17 cellular contexts compared by ENCODE assay signal in the genomic region with DNA sequence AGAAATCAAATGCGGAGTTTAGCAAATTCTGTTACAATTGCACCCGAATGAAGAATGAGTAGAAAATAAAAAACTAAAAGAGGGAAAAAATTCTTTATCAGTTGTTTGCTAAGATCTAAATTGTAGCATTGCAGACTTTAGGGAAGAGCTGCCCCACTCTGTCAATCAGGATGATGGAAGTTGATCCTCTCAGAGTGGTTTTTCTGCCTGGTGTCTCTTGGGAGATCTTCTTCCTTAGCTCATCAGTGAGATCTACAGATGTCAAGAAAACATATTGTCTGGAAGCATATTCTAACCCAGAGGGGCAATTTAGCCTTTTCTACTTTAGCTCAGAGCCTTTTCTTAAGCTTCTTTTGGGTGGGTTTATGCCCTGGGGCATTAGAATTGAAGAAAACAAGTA.
"Had no signal": no experiment of that assay in that cellular context is flagged by ENCODE, and none has a peak within 500 bp of the region (broad histone marks: within the 10 kb centered on the region; RNA-seq: fewer than 3 reads in every experiment).

No MANE protein-coding gene starts in this region.

- H3K36me3 ChIP-seq: esophagus squamous epithelium, gastroesophageal sphincter, right atrium auricular region, sigmoid colon, tibial nerve, upper lobe of right lung, vagina had no signal

- DNase-seq: esophagus squamous epithelium; foreskin fibroblast; kidney glomerular epithelial cell; mesendoderm; naive B cell; sigmoid colon; stimulated activated CD4-positive, alpha-beta T cell treated with anti-CD3 and anti-CD28 coated beads, Interleukin-2, amount 100 ng/mL, for 24 hours; stimulated activated CD4-positive, alpha-beta T cell treated with anti-CD3 and anti-CD28 coated beads, Interleukin-4, amount 100 ng/mL, for 4 hours; stimulated activated naive B cell treated with anti-CD40 and anti-IgM and Interleukin-4, amounts not matched to agents 10 μg/mL and 1 μg/mL and 100 μg/mL, for 72 hours; stimulated activated naive CD8-positive, alpha-beta T cell treated with anti-CD3 and anti-CD28 coated beads, Interleukin-15, amount 100 ng/mL, for 72 hours; testis; upper lobe of right lung had no signal

- H3K4me1 ChIP-seq: esophagus squamous epithelium, gastroesophageal sphincter, right atrium auricular region, sigmoid colon, testis, tibial nerve, upper lobe of right lung, vagina had no signal

- H3K27ac ChIP-seq: esophagus squamous epithelium, gastroesophageal sphincter, right atrium auricular region, sigmoid colon, skin epidermis, testis, tibial nerve, upper lobe of right lung, vagina had no signal

- H3K27me3 ChIP-seq: esophagus squamous epithelium, gastroesophageal sphincter, right atrium auricular region, sigmoid colon, testis, tibial nerve, upper lobe of right lung, vagina had no signal

- H3K4me3 ChIP-seq: esophagus squamous epithelium, gastroesophageal sphincter, right atrium auricular region, sigmoid colon, skin epidermis, testis, tibial nerve, upper lobe of right lung, vagina had no signal

- H3K9me3 ChIP-seq: gastroesophageal sphincter, right atrium auricular region, testis, tibial nerve, upper lobe of right lung, vagina had no signal
